8 cellular contexts compared by ENCODE assay signal in the genomic region with DNA sequence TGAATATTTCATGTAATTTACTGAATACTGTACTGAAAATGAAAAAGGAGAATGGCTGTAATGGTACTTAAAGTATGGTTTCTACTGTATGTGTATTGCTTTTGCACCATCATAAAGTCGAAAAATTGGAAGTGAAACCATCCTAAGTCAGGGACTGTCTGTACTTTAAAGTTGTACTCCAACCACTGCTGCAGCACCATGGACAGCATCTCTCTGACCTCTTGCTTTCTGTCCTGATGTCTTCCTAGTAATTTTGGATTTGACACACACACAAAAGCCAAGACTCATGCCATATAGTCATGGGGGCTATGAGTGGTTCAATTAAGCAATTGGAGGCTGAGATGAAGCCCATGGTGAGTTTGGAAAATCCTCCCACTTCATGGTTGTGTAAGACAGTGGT.
DNase-seq lines count a peak whose midpoint lies in the region; ATAC-seq and TF ChIP-seq lines count a peak whose summit lies in the region.

No MANE protein-coding gene starts in this region.

- no peak for TF ChIP-seq CTCF in astrocyte of the spinal cord (IDR thresholded peaks at IDR 0.05; ENCODE audit: low read depth, low read length)
- no peak for TF ChIP-seq CTCF in upper lobe of left lung (IDR thresholded peaks at IDR 0.05)

- H3K9me2 ChIP-seq in Karpas-422 (replicated peaks; ENCODE audit: insufficient read depth, low read length): no peaks in the 10 kb centered on the region

- 52 to 57% methylated on average over 1 of the region's 1 CpG for WGBS in upper lobe of left lung, 2 donors

- H3K27me3 ChIP-seq in Karpas-422 (ENCODE audit: low read length) (no peaks in the 10 kb centered on the region), upper lobe of left lung (no peaks in the 10 kb centered on the region)

- H3K4me1 ChIP-seq in Karpas-422 (ENCODE audit: low read length) (no peaks in the 10 kb centered on the region), upper lobe of left lung (no peaks in the 10 kb centered on the region)

- TF ChIP-seq POLR2A in upper lobe of left lung (IDR thresholded peaks at IDR 0.05): no peak

- H3K9me3 ChIP-seq in Karpas-422 (ENCODE audit: low read length) (no peaks in the 10 kb centered on the region), upper lobe of left lung (no peaks in the 10 kb centered on the region)

- no peaks in the 10 kb centered on the region for H4K20me1 ChIP-seq in Karpas-422 (ENCODE audit: insufficient read depth, low read depth, low read length)

- no peak overlapping the region for H3K9ac ChIP-seq in Karpas-422 (ENCODE audit: low read length)

- ATAC-seq in GM18508 (IDR thresholded peaks at IDR 0.05; ENCODE audit: insufficient read depth, unreplicated experiment) (peak; percentile 68), GM21717 (IDR thresholded peaks at IDR 0.05; ENCODE audit: unreplicated experiment) (no peak), upper lobe of left lung (ENCODE audit: low FRiP score in 2 of 2) (no peak)

- H3K4me3 ChIP-seq in Karpas-422 (ENCODE audit: low read length) (no peak overlapping the region), astrocyte of the spinal cord (ENCODE audit: low read depth, low read length) (no peak overlapping the region), upper lobe of left lung (no peak overlapping the region)

- TF ChIP-seq EP300 in upper lobe of left lung (IDR thresholded peaks at IDR 0.05): no peak

- H3K27ac ChIP-seq in Karpas-422 (ENCODE audit: low read length) (no peak overlapping the region), upper lobe of left lung (no peak overlapping the region)

- H3K36me3 ChIP-seq in Karpas-422 (ENCODE audit: insufficient read depth, low read length): no peaks in the 10 kb centered on the region
- H3K36me3 ChIP-seq in upper lobe of left lung: no peaks in the 10 kb centered on the region

- no peak overlapping the region for H2AFZ ChIP-seq in Karpas-422 (ENCODE audit: low read length)

- DNase-seq in Karpas-422 (peak; percentile 73), astrocyte of the spinal cord (ENCODE audit: low read depth, low spot score) (peak; percentile 46), mucosa of gallbladder (ENCODE audit: low spot score) (peak; percentile 38), C1 segment of cervical spinal cord (lab: John Stamatoyannopoulos, UW) (no peak), upper lobe of left lung (no peak)
- no peak for DNase-seq in stimulated activated CD4-positive, alpha-beta T cell treated with anti-CD3 and anti-CD28 coated beads, Interleukin-4, amount 100 ng/mL, for 1 hour

- H3K79me2 ChIP-seq in Karpas-422 (ENCODE audit: low read length): no peaks in the 10 kb centered on the region

- H3K4me2 ChIP-seq in Karpas-422 (ENCODE audit: low read depth, low read length, poor library complexity, severe bottlenecking): no peak overlapping the region

- in situ Hi-C loops in astrocyte of the spinal cord (cut with HindIII; ENCODE audit: low sequenced_read_pairs): no loop called here

Comparison
In these comparisons a context has a peak if more than half of its experiments do, and no peak if none do; other contexts are left out.
1. DNase-seq: peak in Karpas-422 (single experiment), astrocyte of the spinal cord (single experiment) and mucosa of gallbladder (single experiment); none in C1 segment of cervical spinal cord (0 of 14), stimulated activated CD4-positive, alpha-beta T cell treated with anti-CD3 and anti-CD28 coated beads, Interleukin-4, amount 100 ng/mL, for 1 hour (single experiment) and upper lobe of left lung (0 of 2).